Comparison of ENCODE assay signal across 2 cellular contexts in the genomic region with DNA sequence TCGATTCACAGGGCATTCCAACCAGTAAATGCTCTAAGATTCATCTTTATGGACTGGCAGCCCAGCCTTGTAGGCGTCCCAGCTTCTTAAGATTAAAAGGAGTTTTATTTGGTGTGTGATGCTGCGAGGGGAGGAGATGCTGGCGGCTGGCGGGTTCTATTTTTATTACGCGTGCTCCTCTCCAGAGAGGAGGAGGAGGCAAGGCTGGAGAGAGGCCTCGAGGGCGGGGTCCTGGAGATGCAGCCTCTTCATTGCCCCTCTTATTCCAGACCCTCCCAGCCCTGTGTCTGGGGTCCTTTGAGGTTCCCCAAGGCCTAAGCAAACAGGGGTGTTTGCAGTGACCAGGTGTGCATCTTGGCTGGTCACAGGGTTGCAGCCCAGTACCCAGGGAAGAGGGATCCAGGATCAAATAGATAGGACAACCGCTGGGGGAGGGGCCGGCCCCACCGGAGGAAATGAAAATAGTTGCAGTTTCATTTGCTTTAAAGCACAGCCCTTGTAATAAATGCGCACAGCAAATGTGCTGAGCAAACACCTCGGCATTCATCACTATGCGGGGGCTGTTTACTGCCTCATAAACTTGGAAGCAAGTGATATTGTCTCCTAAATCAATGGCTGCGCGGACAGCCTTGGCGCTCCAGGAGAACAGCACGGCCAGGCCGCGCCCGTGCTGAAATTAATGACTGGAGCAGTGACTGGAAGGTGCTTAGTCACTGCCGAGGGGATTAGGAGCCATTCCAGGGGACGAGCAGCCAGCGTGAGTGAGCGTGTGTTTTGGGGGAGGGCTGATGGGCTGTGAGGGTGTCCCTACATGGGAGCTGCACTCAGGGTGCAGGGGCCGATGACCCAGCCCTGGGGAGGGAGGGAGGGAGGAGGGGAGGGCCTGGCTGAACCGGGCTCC.
TF ChIP-seq lines count a peak whose summit lies in the region.

No MANE protein-coding gene starts in this region.

TF ChIP-seq in H1, 55 proteins besides CTCF, POLR2A, EP300 and RAD21:
- TF ChIP-seq, protein P1, sequence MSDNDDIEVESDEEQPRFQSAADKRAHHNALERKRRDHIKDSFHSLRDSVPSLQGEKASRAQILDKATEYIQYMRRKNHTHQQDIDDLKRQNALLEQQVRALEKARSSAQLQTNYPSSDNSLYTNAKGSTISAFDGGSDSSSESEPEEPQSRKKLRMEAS (IDR thresholded peaks at IDR 0.05) = no peak
- peak; percentile 57; the same call in 1 of the 2 replicates for TF ChIP-seq BACH1 (IDR thresholded peaks at IDR 0.05; ENCODE audit: low read length)
- TF ChIP-seq MAFK (IDR thresholded peaks at IDR 0.05; ENCODE audit: low read depth, low read length) = peak; percentile 17; the same call in 1 of the 2 replicates

TF ChIP-seq in SK-N-SH treated with all-trans-retinoic acid at 6 μM for 48 hours, 23 proteins besides CTCF, POLR2A, EP300 and RAD21:
- TF ChIP-seq, protein P2, sequence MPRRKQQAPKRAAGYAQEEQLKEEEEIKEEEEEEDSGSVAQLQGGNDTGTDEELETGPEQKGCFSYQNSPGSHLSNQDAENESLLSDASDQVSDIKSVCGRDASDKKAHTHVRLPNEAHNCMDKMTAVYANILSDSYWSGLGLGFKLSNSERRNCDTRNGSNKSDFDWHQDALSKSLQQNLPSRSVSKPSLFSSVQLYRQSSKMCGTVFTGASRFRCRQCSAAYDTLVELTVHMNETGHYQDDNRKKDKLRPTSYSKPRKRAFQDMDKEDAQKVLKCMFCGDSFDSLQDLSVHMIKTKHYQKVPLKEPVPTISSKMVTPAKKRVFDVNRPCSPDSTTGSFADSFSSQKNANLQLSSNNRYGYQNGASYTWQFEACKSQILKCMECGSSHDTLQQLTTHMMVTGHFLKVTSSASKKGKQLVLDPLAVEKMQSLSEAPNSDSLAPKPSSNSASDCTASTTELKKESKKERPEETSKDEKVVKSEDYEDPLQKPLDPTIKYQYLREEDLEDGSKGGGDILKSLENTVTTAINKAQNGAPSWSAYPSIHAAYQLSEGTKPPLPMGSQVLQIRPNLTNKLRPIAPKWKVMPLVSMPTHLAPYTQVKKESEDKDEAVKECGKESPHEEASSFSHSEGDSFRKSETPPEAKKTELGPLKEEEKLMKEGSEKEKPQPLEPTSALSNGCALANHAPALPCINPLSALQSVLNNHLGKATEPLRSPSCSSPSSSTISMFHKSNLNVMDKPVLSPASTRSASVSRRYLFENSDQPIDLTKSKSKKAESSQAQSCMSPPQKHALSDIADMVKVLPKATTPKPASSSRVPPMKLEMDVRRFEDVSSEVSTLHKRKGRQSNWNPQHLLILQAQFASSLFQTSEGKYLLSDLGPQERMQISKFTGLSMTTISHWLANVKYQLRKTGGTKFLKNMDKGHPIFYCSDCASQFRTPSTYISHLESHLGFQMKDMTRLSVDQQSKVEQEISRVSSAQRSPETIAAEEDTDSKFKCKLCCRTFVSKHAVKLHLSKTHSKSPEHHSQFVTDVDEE (CRISPR knock-in tag; IDR thresholded peaks at IDR 0.05) = no peak
- no peak for TF ChIP-seq TCF4 (CRISPR knock-in tag; IDR thresholded peaks at IDR 0.05; ENCODE audit: borderline replicate concordance)
- no peak for TF ChIP-seq ARNTL (CRISPR knock-in tag; IDR thresholded peaks at IDR 0.05; ENCODE audit: borderline replicate concordance, low read depth)
- no peak for TF ChIP-seq RARB (CRISPR knock-in tag; IDR thresholded peaks at IDR 0.05)
- no peak for TF ChIP-seq ZNF565 (CRISPR knock-in tag; conservative IDR thresholded peaks at IDR 0.05; ENCODE audit: low read depth)
- no peak for TF ChIP-seq ZFP30 (CRISPR knock-in tag; IDR thresholded peaks at IDR 0.05)
- TF ChIP-seq ISL1 (CRISPR knock-in tag; IDR thresholded peaks at IDR 0.05) = no peak
- TF ChIP-seq ESRRG (CRISPR knock-in tag; IDR thresholded peaks at IDR 0.05) = no peak
- TF ChIP-seq ZFP3 (CRISPR knock-in tag; IDR thresholded peaks at IDR 0.05) = no peak
TF ChIP-seq in SK-N-SH treated with all-trans-retinoic acid at 6 μM for 48 hours: peak in this region for 0.
